In genomic region chr5:10283927-10284635, GRCh38 we compare ENCODE assay signal across 8 cellular contexts. TPM values are rescaled to one million over a fixed set of nuclear protein-coding genes. Genes with fewer than 3 reads are reported as not detected.
DNase-seq lines count a peak whose midpoint lies in the region; ATAC-seq lines count a peak whose summit lies in the region.

No MANE protein-coding gene starts in this region.

- DNase-seq in C1 segment of cervical spinal cord (lab: John Stamatoyannopoulos, UW), result peak; percentile 3 to 82 (median 60)
- DNase-seq in GM19240 (ENCODE audit: insufficient read length, low spot score), result peak; percentile 74
- DNase-seq in NCI-H345 (lab: John Stamatoyannopoulos, UW), result peak; percentile 92
- DNase-seq in activated CD4-positive, CD25-positive, alpha-beta regulatory T cell treated with anti-CD3 and anti-CD28 coated beads, Interleukin-2, amount 50 U/mL, for 72 hours, result peak; percentile 83
- peak; percentile 60 for DNase-seq in central memory CD4-positive, alpha-beta T cell
- DNase-seq in left lobe of liver (ENCODE audit: low spot score), result peak; percentile 78
- peak; percentile 83 for DNase-seq in stimulated activated CD4-positive, alpha-beta T cell treated with anti-CD3 and anti-CD28 coated beads, Interleukin-4, amount 100 ng/mL, for 24 hours

- ATAC-seq in HG03280 (IDR thresholded peaks at IDR 0.05; ENCODE audit: unreplicated experiment) (peak; percentile 96), left lobe of liver (peak; percentile 77)

RNA-seq across cellular contexts. Expression of gene CMBL, which starts 23.6 kb away (rescaled TPM):
- total RNA-seq in left lobe of liver, result 116 TPM

RNA-seq across cellular contexts. Expression of gene CCT5, which starts 34.0 kb away (rescaled TPM):
- 47.9 TPM for total RNA-seq in left lobe of liver

RNA-seq across cellular contexts. Expression of gene ATPSCKMT, which starts 34.4 kb away (rescaled TPM):
- 13.7 TPM for total RNA-seq in left lobe of liver

Comparison
In these comparisons a context has a peak if more than half of its experiments do, and no peak if none do; other contexts are left out.
1. Peak in every context shown above with its lines: DNase-seq and ATAC-seq.